1 cellular context compared by ENCODE assay signal in genomic region chr4:78627966-78628678, GRCh38.
TF ChIP-seq lines count a peak whose summit lies in the region.

No MANE protein-coding gene starts in this region.

TF ChIP-seq in K562, 482 proteins besides CTCF, POLR2A, EP300 and RAD21 (continued from another document and continues in another):
- TF ChIP-seq HMG20A (CRISPR knock-in tag; conservative IDR thresholded peaks at IDR 0.05) (no peak), CHAMP1 (IDR thresholded peaks at IDR 0.05) (0 out of 2 replicates have a peak, but pooled peaks have one; percentile 44), ZNF41 (CRISPR knock-in tag; conservative IDR thresholded peaks at IDR 0.05) (no peak), ARHGAP35 (IDR thresholded peaks at IDR 0.05; ENCODE audit: partially characterized antibody) (no peak), KHSRP (IDR thresholded peaks at IDR 0.05) (no peak), CEBPZ (IDR thresholded peaks at IDR 0.05; ENCODE audit: borderline replicate concordance, low read depth, low read length) (no peak), SNIP1 (IDR thresholded peaks at IDR 0.05; ENCODE audit: low read depth) (no peak), VEZF1 (CRISPR knock-in tag; IDR thresholded peaks at IDR 0.05) (no peak), KLF16 (IDR thresholded peaks at IDR 0.05) (no peak), STAG1 (CRISPR knock-in tag; IDR thresholded peaks at IDR 0.05; ENCODE audit: borderline replicate concordance) (no peak), E2F5 (CRISPR knock-in tag; IDR thresholded peaks at IDR 0.05) (no peak), ZC3H4 (CRISPR knock-in tag; IDR thresholded peaks at IDR 0.05; ENCODE audit: borderline replicate concordance) (no peak), TFAP4 (CRISPR knock-in tag; IDR thresholded peaks at IDR 0.05; ENCODE audit: borderline replicate concordance) (no peak), ZBTB49 (CRISPR knock-in tag; IDR thresholded peaks at IDR 0.05; ENCODE audit: borderline replicate concordance) (no peak), FOS (IDR thresholded peaks at IDR 0.05; ENCODE audit: extremely low read depth, insufficient read length) (no peak), ESRRB (CRISPR knock-in tag; IDR thresholded peaks at IDR 0.05; ENCODE audit: borderline replicate concordance) (0 out of 2 replicates have a peak, but pooled peaks have one; percentile 4), U2AF2 (optimal IDR thresholded peaks at IDR 0.05; ENCODE audit: low read depth, low read length) (no peak), E2F8 (IDR thresholded peaks at IDR 0.05; ENCODE audit: low read depth, partially characterized antibody) (no peak), ZNF280B (CRISPR knock-in tag; IDR thresholded peaks at IDR 0.05) (0 out of 2 replicates have a peak, but pooled peaks have one; percentile 48), CEBPG (CRISPR knock-in tag; IDR thresholded peaks at IDR 0.05) (no peak), CEBPG (tag; conservative IDR thresholded peaks at IDR 0.05 in 1 of 2, IDR thresholded peaks at IDR 0.05 in 1 of 2) (0 out of 4 replicates have a peak, but pooled peaks of 1 of the 2 experiments have one; percentile 9), EGR1 (conservative IDR thresholded peaks at IDR 0.05) (no peak), ZNF121 (CRISPR knock-in tag; conservative IDR thresholded peaks at IDR 0.05) (peak; percentile 73), SMARCC2 (IDR thresholded peaks at IDR 0.05; ENCODE audit: low read depth) (no peak), HDGF (IDR thresholded peaks at IDR 0.05) (no peak), NR4A1 (CRISPR knock-in tag; IDR thresholded peaks at IDR 0.05) (no peak), NR4A1 (tag; IDR thresholded peaks at IDR 0.05) (no peak), ZBTB26 (CRISPR knock-in tag; IDR thresholded peaks at IDR 0.05) (no peak), GMEB1 (CRISPR knock-in tag; IDR thresholded peaks at IDR 0.05) (no peak), IFI16 (CRISPR knock-in tag; IDR thresholded peaks at IDR 0.05) (no peak)
